In the genomic region with DNA sequence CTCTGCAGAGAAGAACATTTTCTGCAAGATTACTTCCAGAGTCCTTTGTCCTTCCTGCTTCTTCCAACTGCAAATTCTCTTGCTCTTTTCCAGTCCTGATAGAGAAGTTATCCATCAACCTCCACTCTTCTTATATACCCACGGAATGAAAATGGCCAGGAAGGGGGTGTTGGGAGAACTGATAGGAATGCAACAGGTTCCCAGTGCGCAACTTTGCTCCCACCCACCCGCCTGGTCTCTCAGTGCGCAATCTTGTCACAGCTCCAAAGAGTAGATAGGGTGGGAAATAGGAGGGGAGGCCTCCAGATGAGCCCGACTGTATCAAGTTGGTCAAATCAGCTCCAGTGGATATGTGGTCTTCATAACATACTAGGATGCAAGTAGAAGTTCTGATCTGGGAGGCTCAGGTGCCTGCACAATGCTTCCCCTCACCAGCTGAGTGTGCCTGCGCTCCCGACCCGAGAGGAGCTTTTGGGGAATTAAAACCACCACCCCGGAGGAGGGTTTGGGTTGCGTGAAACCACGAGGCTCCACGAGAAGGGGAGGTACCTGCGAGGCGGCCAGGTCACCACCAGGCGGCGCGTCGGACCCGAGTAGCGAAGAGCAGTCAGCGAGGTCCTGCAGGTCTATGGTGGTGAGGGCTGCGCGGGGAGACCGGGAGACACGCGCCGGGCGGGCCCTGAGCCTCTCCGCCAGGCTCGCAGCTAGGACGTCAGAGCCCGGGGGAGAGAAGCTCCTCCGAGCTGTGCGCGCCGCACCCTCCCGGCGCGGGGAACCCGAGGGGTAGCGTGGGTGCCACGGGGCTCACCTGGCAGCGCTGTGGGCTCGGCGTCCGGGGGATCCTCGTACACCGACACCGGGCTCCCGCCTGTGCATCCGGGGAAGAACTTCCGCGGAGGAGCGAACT, we compare ENCODE assay signal across 1 cellular context.
A peak's percentile ranks its signal among the peaks of the same experiment; 100 is the strongest.
TF ChIP-seq lines count a peak whose summit lies in the region.

No MANE protein-coding gene starts in this region.

TF ChIP-seq in HEK293, 187 proteins besides CTCF, POLR2A, EP300 and RAD21 (continued from another document and continues in another):
- TF ChIP-seq, protein P1, sequence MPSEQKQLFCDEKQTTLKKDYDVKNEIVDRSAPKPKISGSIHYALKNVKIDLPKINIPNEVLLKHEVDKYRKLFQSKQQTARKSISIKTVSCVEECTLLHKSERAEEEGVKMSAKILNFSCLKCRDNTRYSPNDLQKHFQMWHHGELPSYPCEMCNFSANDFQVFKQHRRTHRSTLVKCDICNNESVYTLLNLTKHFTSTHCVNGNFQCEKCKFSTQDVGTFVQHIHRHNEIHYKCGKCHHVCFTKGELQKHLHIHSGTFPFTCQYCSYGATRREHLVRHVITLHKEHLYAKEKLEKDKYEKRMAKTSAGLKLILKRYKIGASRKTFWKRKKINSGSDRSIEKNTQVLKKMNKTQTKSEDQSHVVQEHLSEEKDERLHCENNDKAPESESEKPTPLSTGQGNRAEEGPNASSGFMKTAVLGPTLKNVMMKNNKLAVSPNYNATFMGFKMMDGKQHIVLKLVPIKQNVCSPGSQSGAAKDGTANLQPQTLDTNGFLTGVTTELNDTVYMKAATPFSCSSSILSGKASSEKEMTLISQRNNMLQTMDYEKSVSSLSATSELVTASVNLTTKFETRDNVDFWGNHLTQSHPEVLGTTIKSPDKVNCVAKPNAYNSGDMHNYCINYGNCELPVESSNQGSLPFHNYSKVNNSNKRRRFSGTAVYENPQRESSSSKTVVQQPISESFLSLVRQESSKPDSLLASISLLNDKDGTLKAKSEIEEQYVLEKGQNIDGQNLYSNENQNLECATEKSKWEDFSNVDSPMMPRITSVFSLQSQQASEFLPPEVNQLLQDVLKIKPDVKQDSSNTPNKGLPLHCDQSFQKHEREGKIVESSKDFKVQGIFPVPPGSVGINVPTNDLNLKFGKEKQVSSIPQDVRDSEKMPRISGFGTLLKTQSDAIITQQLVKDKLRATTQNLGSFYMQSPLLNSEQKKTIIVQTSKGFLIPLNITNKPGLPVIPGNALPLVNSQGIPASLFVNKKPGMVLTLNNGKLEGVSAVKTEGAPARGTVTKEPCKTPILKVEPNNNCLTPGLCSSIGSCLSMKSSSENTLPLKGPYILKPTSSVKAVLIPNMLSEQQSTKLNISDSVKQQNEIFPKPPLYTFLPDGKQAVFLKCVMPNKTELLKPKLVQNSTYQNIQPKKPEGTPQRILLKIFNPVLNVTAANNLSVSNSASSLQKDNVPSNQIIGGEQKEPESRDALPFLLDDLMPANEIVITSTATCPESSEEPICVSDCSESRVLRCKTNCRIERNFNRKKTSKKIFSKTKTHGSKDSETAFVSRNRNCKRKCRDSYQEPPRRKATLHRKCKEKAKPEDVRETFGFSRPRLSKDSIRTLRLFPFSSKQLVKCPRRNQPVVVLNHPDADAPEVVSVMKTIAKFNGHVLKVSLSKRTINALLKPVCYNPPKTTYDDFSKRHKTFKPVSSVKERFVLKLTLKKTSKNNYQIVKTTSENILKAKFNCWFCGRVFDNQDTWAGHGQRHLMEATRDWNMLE (tag by site-specific recombination; conservative IDR thresholded peaks at IDR 0.05; ENCODE audit: low read depth) = no peak
- TF ChIP-seq ZNF549 (tag by site-specific recombination; IDR thresholded peaks at IDR 0.05) (no peak), SCRT2 (tag by site-specific recombination; IDR thresholded peaks at IDR 0.05) (peak; percentile 96), ZNF514 (tag by site-specific recombination; IDR thresholded peaks at IDR 0.05) (no peak), ZNF830 (tag by site-specific recombination; IDR thresholded peaks at IDR 0.05; ENCODE audit: low read depth) (no peak), MZF1 (tag by site-specific recombination; IDR thresholded peaks at IDR 0.05; ENCODE audit: borderline replicate concordance) (0 out of 2 replicates have a peak, but pooled peaks have one; percentile 15), ZNF23 (tag by site-specific recombination; IDR thresholded peaks at IDR 0.05; ENCODE audit: borderline replicate concordance) (no peak), ZNF777 (tag by site-specific recombination; IDR thresholded peaks at IDR 0.05; ENCODE audit: borderline replicate concordance) (no peak), YY2 (tag by site-specific recombination; IDR thresholded peaks at IDR 0.05) (no peak), ZNF596 (tag by site-specific recombination; IDR thresholded peaks at IDR 0.05) (no peak), ZSCAN16 (tag by site-specific recombination; IDR thresholded peaks at IDR 0.05) (0 out of 2 replicates have a peak, but pooled peaks have one; percentile 14), ZNF529 (tag by site-specific recombination; IDR thresholded peaks at IDR 0.05; ENCODE audit: insufficient replicate concordance) (no peak), ZNF639 (tag by site-specific recombination; IDR thresholded peaks at IDR 0.05) (peak; percentile 52; the same call in 1 of the 2 replicates), ZFP37 (tag by site-specific recombination; IDR thresholded peaks at IDR 0.05) (peak; percentile 91; the same call in 1 of the 2 replicates), ZNF335 (tag by site-specific recombination; conservative IDR thresholded peaks at IDR 0.05) (peak; percentile 81), ZNF626 (tag by site-specific recombination; IDR thresholded peaks at IDR 0.05) (no peak), ZNF654 (tag by site-specific recombination; IDR thresholded peaks at IDR 0.05; ENCODE audit: low read depth) (peak; percentile 78), ATF2 (tag by site-specific recombination; IDR thresholded peaks at IDR 0.05; ENCODE audit: low read depth) (no peak), ZBTB44 (tag by site-specific recombination; IDR thresholded peaks at IDR 0.05) (no peak), SETDB1 (IDR thresholded peaks at IDR 0.05; ENCODE audit: insufficient read length, low read length) (no peak), ZNF776 (tag by site-specific recombination; IDR thresholded peaks at IDR 0.05; ENCODE audit: borderline replicate concordance) (no peak), ZNF843 (tag by site-specific recombination; IDR thresholded peaks at IDR 0.05) (no peak), IKZF3 (tag by site-specific recombination; IDR thresholded peaks at IDR 0.05) (no peak), ZNF24 (tag by site-specific recombination; IDR thresholded peaks at IDR 0.05) (no peak; the same call in none of the 2 replicates), ZNF792 (tag by site-specific recombination; IDR thresholded peaks at IDR 0.05) (no peak), SALL2 (tag by site-specific recombination; IDR thresholded peaks at IDR 0.05; ENCODE audit: borderline replicate concordance) (no peak), ZBTB10 (tag by site-specific recombination; IDR thresholded peaks at IDR 0.05) (peak; percentile 75; the same call in 1 of the 2 replicates), ZNF37A (tag by site-specific recombination; IDR thresholded peaks at IDR 0.05) (no peak), KLF1 (tag by site-specific recombination; IDR thresholded peaks at IDR 0.05) (no peak), ZNF600 (tag by site-specific recombination; IDR thresholded peaks at IDR 0.05) (no peak), KLF7 (tag by site-specific recombination; IDR thresholded peaks at IDR 0.05; ENCODE audit: borderline replicate concordance) (no peak), SCRT1 (tag by site-specific recombination; IDR thresholded peaks at IDR 0.05; ENCODE audit: borderline replicate concordance) (peak; percentile 86), ZBTB1 (tag by site-specific recombination; IDR thresholded peaks at IDR 0.05) (no peak), ZNF561 (tag by site-specific recombination; IDR thresholded peaks at IDR 0.05; ENCODE audit: borderline replicate concordance) (peak; percentile 78; the same call in 1 of the 2 replicates), KLF8 (tag by site-specific recombination; IDR thresholded peaks at IDR 0.05) (no peak), ZNF404 (tag by site-specific recombination; IDR thresholded peaks at IDR 0.05) (no peak), YY1 (tag by site-specific recombination; IDR thresholded peaks at IDR 0.05) (peak; percentile 68)
- TF ChIP-seq, protein P2, sequence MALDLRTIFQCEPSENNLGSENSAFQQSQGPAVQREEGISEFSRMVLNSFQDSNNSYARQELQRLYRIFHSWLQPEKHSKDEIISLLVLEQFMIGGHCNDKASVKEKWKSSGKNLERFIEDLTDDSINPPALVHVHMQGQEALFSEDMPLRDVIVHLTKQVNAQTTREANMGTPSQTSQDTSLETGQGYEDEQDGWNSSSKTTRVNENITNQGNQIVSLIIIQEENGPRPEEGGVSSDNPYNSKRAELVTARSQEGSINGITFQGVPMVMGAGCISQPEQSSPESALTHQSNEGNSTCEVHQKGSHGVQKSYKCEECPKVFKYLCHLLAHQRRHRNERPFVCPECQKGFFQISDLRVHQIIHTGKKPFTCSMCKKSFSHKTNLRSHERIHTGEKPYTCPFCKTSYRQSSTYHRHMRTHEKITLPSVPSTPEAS (tag by site-specific recombination; IDR thresholded peaks at IDR 0.05) = peak; percentile 11; the same call in 1 of the 2 replicates
- TF ChIP-seq, protein P3, sequence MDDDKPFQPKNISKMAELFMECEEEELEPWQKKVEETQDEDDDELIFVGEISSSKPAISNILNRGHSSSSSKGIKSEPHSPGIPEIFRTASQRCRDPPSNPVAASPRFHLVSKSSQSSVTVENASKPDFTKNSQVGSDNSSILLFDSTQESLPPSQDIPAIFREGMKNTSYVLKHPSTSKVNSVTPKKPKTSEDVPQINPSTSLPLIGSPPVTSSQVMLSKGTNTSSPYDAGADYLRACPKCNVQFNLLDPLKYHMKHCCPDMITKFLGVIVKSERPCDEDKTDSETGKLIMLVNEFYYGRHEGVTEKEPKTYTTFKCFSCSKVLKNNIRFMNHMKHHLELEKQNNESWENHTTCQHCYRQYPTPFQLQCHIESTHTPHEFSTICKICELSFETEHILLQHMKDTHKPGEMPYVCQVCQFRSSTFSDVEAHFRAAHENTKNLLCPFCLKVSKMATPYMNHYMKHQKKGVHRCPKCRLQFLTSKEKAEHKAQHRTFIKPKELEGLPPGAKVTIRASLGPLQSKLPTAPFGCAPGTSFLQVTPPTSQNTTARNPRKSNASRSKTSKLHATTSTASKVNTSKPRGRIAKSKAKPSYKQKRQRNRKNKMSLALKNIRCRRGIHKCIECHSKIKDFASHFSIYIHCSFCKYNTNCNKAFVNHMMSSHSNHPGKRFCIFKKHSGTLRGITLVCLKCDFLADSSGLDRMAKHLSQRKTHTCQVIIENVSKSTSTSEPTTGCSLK (tag by site-specific recombination; IDR thresholded peaks at IDR 0.05) = no peak
- TF ChIP-seq, protein P4, sequence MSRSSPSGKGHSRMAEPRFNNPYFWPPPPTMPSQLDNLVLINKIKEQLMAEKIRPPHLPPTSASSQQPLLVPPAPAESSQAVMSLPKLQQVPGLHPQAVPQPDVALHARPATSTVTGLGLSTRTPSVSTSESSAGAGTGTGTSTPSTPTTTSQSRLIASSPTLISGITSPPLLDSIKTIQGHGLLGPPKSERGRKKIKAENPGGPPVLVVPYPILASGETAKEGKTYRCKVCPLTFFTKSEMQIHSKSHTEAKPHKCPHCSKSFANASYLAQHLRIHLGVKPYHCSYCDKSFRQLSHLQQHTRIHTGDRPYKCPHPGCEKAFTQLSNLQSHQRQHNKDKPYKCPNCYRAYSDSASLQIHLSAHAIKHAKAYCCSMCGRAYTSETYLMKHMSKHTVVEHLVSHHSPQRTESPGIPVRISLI (tag by site-specific recombination; IDR thresholded peaks at IDR 0.05) = no peak; the same call in 1 of the 2 replicates
